19 cellular contexts compared by ENCODE assay signal in the genomic region with DNA sequence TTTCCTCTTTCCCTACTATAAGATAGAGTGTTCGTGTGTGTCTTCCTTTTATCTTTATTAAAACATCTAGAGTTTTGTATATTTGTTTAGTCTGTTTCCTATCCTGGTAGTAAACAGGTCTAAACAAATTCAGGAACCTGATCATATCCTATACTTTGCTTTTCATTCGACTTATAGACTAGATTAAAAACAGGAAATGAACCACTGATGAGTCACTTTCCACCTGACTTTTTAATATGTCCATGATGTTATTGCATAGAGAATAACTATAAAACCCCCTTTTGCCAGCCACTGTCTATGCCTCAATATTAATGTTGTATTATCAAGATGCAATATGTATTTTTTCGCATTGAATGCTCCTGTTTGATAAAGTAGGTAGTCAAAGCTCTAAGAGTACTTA.
"Had no signal": no experiment of that assay in that cellular context is flagged by ENCODE, and none has a peak within 500 bp of the region (broad histone marks: within the 10 kb centered on the region; RNA-seq: fewer than 3 reads in every experiment).

No MANE protein-coding gene starts in this region.

- H3K4me1 ChIP-seq: left lung, thyroid gland had no signal

- H3K27ac ChIP-seq: epithelial cell of prostate, left lung, thyroid gland, WERI-Rb-1 had no signal

- H3K9me3 ChIP-seq: thyroid gland had no signal

- DNase-seq: activated CD4-positive, alpha-beta T cell treated with anti-CD3 and anti-CD28 coated beads for 1 hour; activated CD8-positive, alpha-beta memory T cell treated with anti-CD3 and anti-CD28 coated beads for 24 hours; activated CD8-positive, alpha-beta memory T cell treated with anti-CD3 and anti-CD28 coated beads, Interleukin-2, amount 50 U/mL, for 48 hours; activated effector memory CD4-positive, alpha-beta T cell treated with Interleukin-2 at 50 U/mL for 16 hours; activated naive CD4-positive, alpha-beta T cell treated with anti-CD3 and anti-CD28 coated beads, Interleukin-2, amount 10 ng/mL, durations not matched to agents 7 days and 5 days; activated naive CD8-positive, alpha-beta T cell treated with anti-CD3 and anti-CD28 coated beads, Interleukin-2, amount 50 U/mL, for 24 hours; activated T-cell treated with anti-CD3 and anti-CD28 coated beads, Interleukin-2, amount 50 U/mL, for 48 hours; aorta; effector memory CD8-positive, alpha-beta T cell; foreskin melanocyte; glutamatergic neuron; hippocampal formation; left lung; midbrain; stimulated activated naive CD4-positive, alpha-beta T cell treated with Interleukin-2 at 50 U/mL for 16 hours; T-helper 17 cell; thyroid gland; WERI-Rb-1 had no signal

- H3K4me3 ChIP-seq: left lung, thyroid gland had no signal

- ATAC-seq: activated naive CD8-positive, alpha-beta T cell treated with anti-CD3 and anti-CD28 coated beads, Interleukin-2, amount 50 U/mL, for 24 hours; effector memory CD8-positive, alpha-beta T cell; left lung; T-helper 17 cell had no signal

- H3K36me3 ChIP-seq: left lung, thyroid gland, WERI-Rb-1 had no signal

- H3K27me3 ChIP-seq: left lung, thyroid gland had no signal
